Comparison of ENCODE assay signal across 17 cellular contexts in genomic region chr1:183699643-183700160, GRCh38. TPM values are rescaled to one million over a fixed set of nuclear protein-coding genes. Genes with fewer than 3 reads are reported as not detected.
DNase-seq lines count a peak whose midpoint lies in the region; ATAC-seq, FAIRE-seq and TF ChIP-seq lines count a peak whose summit lies in the region.
"Had no signal": no experiment of that assay in that cellular context is flagged by ENCODE, and none has a peak within 500 bp of the region (broad histone marks: within the 10 kb centered on the region; RNA-seq: fewer than 3 reads in every experiment).

No MANE protein-coding gene starts in this region.

- no peak for TF ChIP-seq CTCF in body of pancreas (IDR thresholded peaks at IDR 0.05)
- TF ChIP-seq CTCF in progenitor cell of endocrine pancreas (IDR thresholded peaks at IDR 0.05; ENCODE audit: unreplicated experiment), result no peak
- TF ChIP-seq CTCF in kidney (IDR thresholded peaks at IDR 0.05; ENCODE audit: borderline replicate concordance, extremely low read depth, insufficient read depth), result no peak

- no peak overlapping the region for H3K9ac ChIP-seq in kidney (ENCODE audit: low read length in 2 of 2)

- ATAC-seq in body of pancreas (peak; percentile 84), GM19351 (IDR thresholded peaks at IDR 0.05; ENCODE audit: unreplicated experiment) (no peak)
- ATAC-seq: activated naive CD8-positive, alpha-beta T cell treated with anti-CD3 and anti-CD28 coated beads, Interleukin-2, amount 50 U/mL, for 24 hours; gastroesophageal sphincter had no signal

- no peaks in the 10 kb centered on the region for H3K9me3 Mint-ChIP-seq in progenitor cell of endocrine pancreas (ENCODE audit: low read depth)
- H3K9me3 Mint-ChIP-seq: activated naive CD8-positive, alpha-beta T cell treated with anti-CD3 and anti-CD28 coated beads, Interleukin-2, amount 50 U/mL, for 24 hours; CD4-positive, CD25-positive, alpha-beta regulatory T cell had no signal

- peak overlapping the region; percentile 93 for H3K27ac Mint-ChIP-seq in progenitor cell of endocrine pancreas
- H3K27ac Mint-ChIP-seq: activated naive CD8-positive, alpha-beta T cell treated with anti-CD3 and anti-CD28 coated beads, Interleukin-2, amount 50 U/mL, for 24 hours; CD4-positive, CD25-positive, alpha-beta regulatory T cell had no signal

- intact Hi-C loops in body of pancreas (cut with DNase I), result no loop called here
- intact Hi-C loops in kidney (cut with DNase I), result no loop called here

- H3K36me3 ChIP-seq in body of pancreas (replicated peaks in 1 of 2; ENCODE audit: insufficient read depth in 1 of 2, low read depth in 2 of 2) (no peaks in the 10 kb centered on the region), kidney (ENCODE audit: control insufficient read depth in 1 of 2, insufficient read depth in 2 of 2, low read length in 2 of 2) (no peaks in the 10 kb centered on the region)
- H3K36me3 ChIP-seq: gastroesophageal sphincter, HAP-1 had no signal

- peaks cover 15% of the 10 kb centered on the region for H3K4me1 ChIP-seq in body of pancreas
- peaks cover 0 to 5% of the 10 kb centered on the region in 2 donors for H3K4me1 ChIP-seq in kidney (ENCODE audit: control insufficient read depth in 1 of 2, insufficient read depth in 1 of 2, low read depth in 1 of 2, low read length in 2 of 2)
- H3K4me1 ChIP-seq: HAP-1 had no signal

- H3K27ac ChIP-seq in body of pancreas (peak overlapping the region; percentile 4 to 69 (median 57)), kidney (ENCODE audit: low read depth in 2 of 2, low read length in 2 of 2) (no peak overlapping the region)
- H3K27ac ChIP-seq: gastroesophageal sphincter had no signal

- H3K4me3 ChIP-seq in body of pancreas, result no peak overlapping the region
- H3K4me3 ChIP-seq in kidney (ENCODE audit: low read length in 2 of 2), result no peak overlapping the region
- H3K4me3 ChIP-seq: gastroesophageal sphincter, HAP-1, smooth muscle cell had no signal

- no peaks in the 10 kb centered on the region for H3K27me3 ChIP-seq in body of pancreas
- H3K27me3 ChIP-seq: gastroesophageal sphincter had no signal

- H3K4me1 Mint-ChIP-seq in progenitor cell of endocrine pancreas (ENCODE audit: low read depth), result peaks cover 31% of the 10 kb centered on the region

- H3K36me3 Mint-ChIP-seq in progenitor cell of endocrine pancreas (ENCODE audit: insufficient read depth), result no peaks in the 10 kb centered on the region

- H3K27me3 Mint-ChIP-seq in progenitor cell of endocrine pancreas, result no peaks in the 10 kb centered on the region
- H3K27me3 Mint-ChIP-seq: activated naive CD8-positive, alpha-beta T cell treated with anti-CD3 and anti-CD28 coated beads, Interleukin-2, amount 50 U/mL, for 24 hours; CD4-positive, CD25-positive, alpha-beta regulatory T cell had no signal

- H3K4me3 Mint-ChIP-seq in progenitor cell of endocrine pancreas (ENCODE audit: low read depth), result no peak overlapping the region
- H3K4me3 Mint-ChIP-seq: activated naive CD8-positive, alpha-beta T cell treated with anti-CD3 and anti-CD28 coated beads, Interleukin-2, amount 50 U/mL, for 24 hours; CD4-positive, CD25-positive, alpha-beta regulatory T cell had no signal

- peak; percentile 52 for DNase-seq in LoVo (ENCODE audit: low spot score)
- DNase-seq in body of pancreas, result peak in 2 of 4 donors; percentile 13 to 25
- peak; percentile 42 for DNase-seq in kidney glomerular epithelial cell (lab: John Stamatoyannopoulos, UW)
- DNase-seq in progenitor cell of endocrine pancreas (ENCODE audit: low spot score, unreplicated experiment), result no peak
- no peak for DNase-seq in COLO668 (lab: John Stamatoyannopoulos, UW; ENCODE audit: unreplicated experiment)
- no peak for DNase-seq in kidney
- DNase-seq in activated CD8-positive, alpha-beta memory T cell treated with anti-CD3 and anti-CD28 coated beads, Interleukin-2, amount 50 U/mL, for 48 hours, result no peak
- DNase-seq: activated CD8-positive, alpha-beta memory T cell treated with anti-CD3 and anti-CD28 coated beads, Interleukin-2, amount 50 U/mL, for 4 hours; activated naive CD8-positive, alpha-beta T cell treated with anti-CD3 and anti-CD28 coated beads, Interleukin-2, amount 50 U/mL, for 24 hours; CD4-positive, CD25-positive, alpha-beta regulatory T cell; GF-D8; NCI-H2107 had no signal

- no peak for TF ChIP-seq POLR2A in body of pancreas (IDR thresholded peaks at IDR 0.05)

- FAIRE-seq in kidney (lab: Jason Lieb, UNC), result no peak

- H3K9me3 ChIP-seq in body of pancreas (no peaks in the 10 kb centered on the region), kidney (ENCODE audit: control insufficient read depth in 1 of 2, low read length in 2 of 2) (no peaks in the 10 kb centered on the region)
- H3K9me3 ChIP-seq: gastroesophageal sphincter, HAP-1 had no signal

- 30 to 33% methylated on average over 3 of the region's 3 CpGs for WGBS in body of pancreas, 2 donors

RNA-seq across cellular contexts. Expression of gene APOBEC4, which starts 46.6 kb away (rescaled TPM):
- total RNA-seq in body of pancreas (not detected), progenitor cell of endocrine pancreas (not detected in 2 replicates), kidney (not detected)
- polyA plus RNA-seq in kidney (ENCODE audit: insufficient read depth, low read depth, low replicate concordance), result not detected
- total RNA-seq: CD4-positive, CD25-positive, alpha-beta regulatory T cell; gastroesophageal sphincter; smooth muscle cell had no signal
- polyA plus RNA-seq: CD4-positive, CD25-positive, alpha-beta regulatory T cell; neural cell; smooth muscle cell had no signal

Comparison
In these comparisons a context has a peak if more than half of its experiments do, and no peak if none do; other contexts are left out.
1. DNase-seq: peak in LoVo (single experiment) and kidney glomerular epithelial cell (single experiment); none in progenitor cell of endocrine pancreas (single experiment), COLO668 (single experiment), kidney (single experiment) and activated CD8-positive, alpha-beta memory T cell treated with anti-CD3 and anti-CD28 coated beads, Interleukin-2, amount 50 U/mL, for 48 hours (single experiment).
2. H3K27ac ChIP-seq: peak in body of pancreas (4 of 4); none in kidney (0 of 2).